20 cellular contexts compared by ENCODE assay signal in genomic region chr7:29087840-29088169, GRCh38. TPM values are rescaled to one million over a fixed set of nuclear protein-coding genes. Genes with fewer than 3 reads are reported as not detected.
DNase-seq lines count a peak whose midpoint lies in the region; ATAC-seq and TF ChIP-seq lines count a peak whose summit lies in the region.
"Had no signal": no experiment of that assay in that cellular context is flagged by ENCODE, and none has a peak within 500 bp of the region (broad histone marks: within the 10 kb centered on the region; RNA-seq: fewer than 3 reads in every experiment).

No MANE protein-coding gene starts in this region.

- H3K27me3 Mint-ChIP-seq in activated CD8-positive, alpha-beta memory T cell treated with anti-CD3 and anti-CD28 coated beads, Interleukin-2, amount 10 ng/mL, durations not matched to agents 7 days and 5 days: peaks cover 21% of the 10 kb centered on the region
- H3K27me3 Mint-ChIP-seq: progenitor cell of endocrine pancreas had no signal

- H3K27ac Mint-ChIP-seq in activated CD8-positive, alpha-beta memory T cell treated with anti-CD3 and anti-CD28 coated beads, Interleukin-2, amount 10 ng/mL, durations not matched to agents 7 days and 5 days: no peak overlapping the region
- H3K27ac Mint-ChIP-seq: activated T-cell treated with anti-CD3 and anti-CD28 coated beads, Interleukin-2, amount 50 U/mL, for 72 hours; CD8-positive, alpha-beta memory T cell; IgD-negative memory B cell; progenitor cell of endocrine pancreas had no signal

- ATAC-seq in mucosa of descending colon: peak; percentile 89
- ATAC-seq in activated CD8-positive, alpha-beta memory T cell treated with anti-CD3 and anti-CD28 coated beads, Interleukin-2, amount 10 ng/mL, durations not matched to agents 7 days and 5 days: no peak
- ATAC-seq: activated T-cell treated with anti-CD3 and anti-CD28 coated beads, Interleukin-2, amount 50 U/mL, for 72 hours had no signal

- H3K4me1 ChIP-seq in A673 (ENCODE audit: insufficient read depth, low read length, poor library complexity, severe bottlenecking) (peaks cover 19% of the 10 kb centered on the region), mucosa of descending colon (ENCODE audit: low read depth) (peaks cover 14% of the 10 kb centered on the region)
- H3K4me1 ChIP-seq: ascending aorta had no signal

- H3K27me3 ChIP-seq in A673 (replicated peaks; ENCODE audit: insufficient read depth, low read depth, low read length, poor library complexity): no peaks in the 10 kb centered on the region
- H3K27me3 ChIP-seq: ascending aorta, suprapubic skin had no signal

- no peak overlapping the region for H3K4me3 Mint-ChIP-seq in activated CD8-positive, alpha-beta memory T cell treated with anti-CD3 and anti-CD28 coated beads, Interleukin-2, amount 10 ng/mL, durations not matched to agents 7 days and 5 days
- H3K4me3 Mint-ChIP-seq: activated T-cell treated with anti-CD3 and anti-CD28 coated beads, Interleukin-2, amount 50 U/mL, for 72 hours; CD8-positive, alpha-beta memory T cell; IgD-negative memory B cell had no signal

- no TSS peak for BruUV-seq in A673 (replicated peaks; lab: Mats Ljungman, UMichigan)

- H3K9me3 ChIP-seq in A673 (ENCODE audit: low read depth, low read length, poor library complexity, severe bottlenecking): no peaks in the 10 kb centered on the region
- H3K9me3 ChIP-seq in mucosa of descending colon: no peaks in the 10 kb centered on the region
- H3K9me3 ChIP-seq: ascending aorta, suprapubic skin had no signal

- H3K36me3 ChIP-seq in A673 (ENCODE audit: insufficient read depth, low read length, poor library complexity, severe bottlenecking) (no peaks in the 10 kb centered on the region), mucosa of descending colon (ENCODE audit: low read depth) (no peaks in the 10 kb centered on the region)
- H3K36me3 ChIP-seq: ascending aorta, suprapubic skin had no signal

- H3K9me3 Mint-ChIP-seq in activated CD8-positive, alpha-beta memory T cell treated with anti-CD3 and anti-CD28 coated beads, Interleukin-2, amount 10 ng/mL, durations not matched to agents 7 days and 5 days (ENCODE audit: low read depth): no peaks in the 10 kb centered on the region
- H3K9me3 Mint-ChIP-seq: activated T-cell treated with anti-CD3 and anti-CD28 coated beads, Interleukin-2, amount 50 U/mL, for 72 hours; CD8-positive, alpha-beta memory T cell had no signal

- peak overlapping the region; percentile 33 for H3K27ac ChIP-seq in A673 (ENCODE audit: low read depth, low read length, poor library complexity, severe bottlenecking)
- peak overlapping the region; percentile 47 for H3K27ac ChIP-seq in VCaP
- H3K27ac ChIP-seq: ascending aorta, suprapubic skin had no signal

- POLR2A ChIA-PET in A673 (lab: Charles Lee; ENCODE audit: low non-redundant PET): interaction anchor here (0.6 kb wide), 1 partner anchor 12 kb away, joined by 7 read pairs; no protein-coding TSS in a partner anchor

- no peak for TF ChIP-seq CTCF in A673 (conservative IDR thresholded peaks at IDR 0.05; ENCODE audit: low read depth, low read length)
- TF ChIP-seq CTCF in VCaP (conservative IDR thresholded peaks at IDR 0.05): no peak
- no peak for TF ChIP-seq CTCF in mucosa of descending colon (IDR thresholded peaks at IDR 0.05)

- intact Hi-C loops in A673 (cut with micrococcal nuclease; ENCODE audit: unreplicated experiment) (no loop called here), mucosa of descending colon (cut with DNase I, micrococcal nuclease) (no loop called here)

- CTCF ChIA-PET in A673 (lab: Charles Lee): no interaction called here
- CTCF ChIA-PET in activated CD8-positive, alpha-beta memory T cell treated with anti-CD3 and anti-CD28 coated beads, Interleukin-2, amount 10 ng/mL, durations not matched to agents 7 days and 5 days (lab: Charles Lee): interaction anchor here (0.9 to 2.0 kb wide), 4 partner anchors 9 to 161 kb away, joined by 3 to 7 read pairs (median 5); no protein-coding TSS in a partner anchor

- H3K36me3 Mint-ChIP-seq in activated CD8-positive, alpha-beta memory T cell treated with anti-CD3 and anti-CD28 coated beads, Interleukin-2, amount 10 ng/mL, durations not matched to agents 7 days and 5 days: peaks cover 2% of the 10 kb centered on the region
- H3K36me3 Mint-ChIP-seq: CD8-positive, alpha-beta memory T cell; IgD-negative memory B cell had no signal

- H3K4me3 ChIP-seq in A673 (ENCODE audit: low read depth, low read length, poor library complexity, severe bottlenecking): no peak overlapping the region
- no peak overlapping the region for H3K4me3 ChIP-seq in mucosa of descending colon
- H3K4me3 ChIP-seq: ascending aorta, suprapubic skin had no signal

- peaks cover 28% of the 10 kb centered on the region for H3K4me1 Mint-ChIP-seq in activated CD8-positive, alpha-beta memory T cell treated with anti-CD3 and anti-CD28 coated beads, Interleukin-2, amount 10 ng/mL, durations not matched to agents 7 days and 5 days

- DNase-seq in A673 (ENCODE audit: low spot score) (no peak), DMS53 treated with DMSO at 0.1 percent for 48 hours (lab: John Stamatoyannopoulos, UW; ENCODE audit: unreplicated experiment) (peak; percentile 10), mucosa of descending colon (peak in 1 of 3 donors; percentile 10), ureter (ENCODE audit: low spot score) (no peak), LoVo (ENCODE audit: low spot score) (no peak), NCI-H1417 treated with DMSO at 0.1 percent for 48 hours (lab: John Stamatoyannopoulos, UW) (no peak)
- DNase-seq in activated CD8-positive, alpha-beta memory T cell treated with anti-CD3 and anti-CD28 coated beads, Interleukin-2, amount 10 ng/mL, durations not matched to agents 7 days and 5 days: no peak
- DNase-seq: activated CD4-positive, CD25-positive, alpha-beta regulatory T cell treated with anti-CD3 and anti-CD28 coated beads, Interleukin-2, amount 50 U/mL, for 72 hours; activated CD8-positive, alpha-beta memory T cell treated with anti-CD3 and anti-CD28 coated beads for 24 hours; activated naive CD4-positive, alpha-beta T cell treated with anti-CD3 and anti-CD28 coated beads, Interleukin-2, amount 50 U/mL, for 16 hours; activated T-cell treated with anti-CD3 and anti-CD28 coated beads, Interleukin-2, amount 50 U/mL, for 72 hours; CD8-positive, alpha-beta memory T cell; hippocampal formation; mesendoderm; stimulated activated CD8-positive, alpha-beta memory T cell treated with anti-CD3 and anti-CD28 coated beads, Interleukin-4, amount 100 ng/mL, for 48 hours had no signal

RNA-seq across cellular contexts. Expression of gene CPVL, which starts 58.5 kb away (rescaled TPM):
- 72.3 and 75.9 TPM in 2 replicates for total RNA-seq in A673 (2021)
- total RNA-seq in mucosa of descending colon: 10 to 100 TPM in 2 of 3 donors, 1 to 10 TPM in 1; 8.1 to 20.0 (median 10.5) TPM
- total RNA-seq in ureter: 15.6 TPM
- 1 to 10 TPM in 1 of 2 experiments, under 1 TPM in 1; 0.33 to 1.8 TPM for total RNA-seq in activated CD8-positive, alpha-beta memory T cell treated with anti-CD3 and anti-CD28 coated beads, Interleukin-2, amount 10 ng/mL, durations not matched to agents 7 days and 5 days
